8 cellular contexts compared by ENCODE assay signal in the genomic region with DNA sequence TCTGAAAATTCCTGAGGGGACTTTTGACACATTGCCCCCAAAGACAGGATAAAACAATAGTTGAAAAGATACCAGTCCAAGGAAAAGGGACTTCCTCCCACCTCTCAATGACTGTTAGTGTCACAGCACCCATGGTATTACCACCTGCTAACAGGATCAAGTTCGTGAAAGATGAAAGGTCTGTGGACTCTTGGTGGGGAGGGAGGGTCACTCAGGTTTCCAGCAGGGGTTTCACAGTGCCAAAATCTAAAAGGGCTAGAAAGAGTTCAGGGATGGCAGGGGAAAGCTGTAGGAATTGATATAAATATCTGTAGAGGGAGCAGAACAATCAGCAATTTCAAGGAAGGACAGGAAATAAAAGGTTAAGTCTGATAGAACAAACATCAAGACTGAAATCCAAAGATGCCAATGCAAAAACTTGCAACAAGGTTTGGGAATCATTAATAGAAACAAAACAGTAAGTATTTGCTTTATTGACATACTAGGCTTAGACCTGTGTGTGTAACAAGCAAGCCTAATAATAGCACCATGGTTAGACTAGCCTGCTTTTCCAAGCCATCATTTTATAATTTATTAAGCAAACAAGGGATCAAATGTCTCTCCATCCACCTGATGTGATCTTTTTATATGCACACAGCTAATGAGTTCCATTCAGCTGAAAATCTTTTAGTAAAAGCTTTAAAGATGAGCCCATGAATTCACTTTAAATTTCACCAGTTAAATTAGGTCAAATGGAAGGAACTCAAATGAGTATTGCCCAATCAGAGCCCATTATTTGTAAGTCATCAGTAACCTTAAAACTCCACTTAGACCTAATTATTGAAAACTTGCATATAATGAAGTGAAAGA. TPM values are rescaled to one million over a fixed set of nuclear protein-coding genes. Genes with fewer than 3 reads are reported as not detected.
DNase-seq lines count a peak whose midpoint lies in the region; TF ChIP-seq lines count a peak whose summit lies in the region.

No MANE protein-coding gene starts in this region.

- peak overlapping the region; percentile 99 for H3K4me3 Mint-ChIP-seq in Calu3 (ENCODE audit: low read depth, unreplicated experiment)

- peak overlapping the region; percentile 98 for H3K27ac ChIP-seq in effector memory CD4-positive, alpha-beta T cell (ENCODE audit: insufficient read depth, low read length, poor library complexity, severe bottlenecking)

- H3K9me3 ChIP-seq in effector memory CD4-positive, alpha-beta T cell (ENCODE audit: control insufficient read depth, low read length): no peaks in the 10 kb centered on the region
- no peaks in the 10 kb centered on the region for H3K9me3 ChIP-seq in neuron (ENCODE audit: low read length)

- no peaks in the 10 kb centered on the region for H3K27me3 ChIP-seq in effector memory CD4-positive, alpha-beta T cell (replicated peaks; ENCODE audit: control insufficient read depth, insufficient read depth, low read length, poor library complexity, severe bottlenecking)
- no peaks in the 10 kb centered on the region for H3K27me3 ChIP-seq in neuron (ENCODE audit: insufficient read depth, low read length)

- H3K4me1 Mint-ChIP-seq in Calu3 (ENCODE audit: low read depth, unreplicated experiment): peaks cover 30% of the 10 kb centered on the region

- no peaks in the 10 kb centered on the region for H3K27me3 Mint-ChIP-seq in Calu3 (ENCODE audit: unreplicated experiment)

- intact Hi-C loops in Calu3 (cut with micrococcal nuclease; ENCODE audit: unreplicated experiment): loop anchor here (1.0 to 5.0 kb wide), 5 partner anchors 7 to 92 kb away; no protein-coding TSS in a partner anchor

- CTCF ChIA-PET in Calu3 (lab: Charles Lee): interaction anchor here (0.7 to 1.3 kb wide), 2 partner anchors 15 to 237 kb away, joined by 3 to 4 read pairs; no protein-coding TSS in a partner anchor

- H3K9me3 Mint-ChIP-seq in Calu3 (ENCODE audit: low read depth, unreplicated experiment): no peaks in the 10 kb centered on the region

- peak overlapping the region; percentile 99 for H3K27ac Mint-ChIP-seq in Calu3 (ENCODE audit: unreplicated experiment)

- H3K4me1 ChIP-seq in effector memory CD4-positive, alpha-beta T cell (ENCODE audit: control insufficient read depth, insufficient read depth, low read length, poor library complexity, severe bottlenecking): peaks cover 44% of the 10 kb centered on the region
- peaks cover 19% of the 10 kb centered on the region for H3K4me1 ChIP-seq in neuron (ENCODE audit: insufficient read depth, low read length)

- no peak for TF ChIP-seq CTCF in Calu3 (IDR thresholded peaks at IDR 0.05; ENCODE audit: unreplicated experiment)

- peak overlapping the region; percentile 95 for H3K4me3 ChIP-seq in effector memory CD4-positive, alpha-beta T cell (ENCODE audit: insufficient read depth, low read depth, low read length, poor library complexity, severe bottlenecking)
- H3K4me3 ChIP-seq in neuron (ENCODE audit: low read length): peak overlapping the region; percentile 96

- no peak overlapping the region for H2AFZ ChIP-seq in neuron (ENCODE audit: low read depth, low read length)

- peaks cover 69% of the 10 kb centered on the region for H3K36me3 ChIP-seq in effector memory CD4-positive, alpha-beta T cell (ENCODE audit: control insufficient read depth, insufficient read depth, low read length)
- H3K36me3 ChIP-seq in neuron (ENCODE audit: insufficient read depth, low read length): peaks cover 67% of the 10 kb centered on the region

- DNase-seq in Calu3 (no peak), NCI-H146 treated with DMSO at 0.1 percent for 48 hours (lab: John Stamatoyannopoulos, UW; ENCODE audit: unreplicated experiment) (peak; percentile 56), mucosa of gallbladder (ENCODE audit: low spot score) (no peak), T-helper 9 cell (no peak), mesenteric fat pad (ENCODE audit: low spot score) (no peak), cortex of kidney (lab: John Stamatoyannopoulos, UW) (no peak)
- no peak for DNase-seq in effector memory CD4-positive, alpha-beta T cell

- no TSS peak for BruUV-seq in Calu3 (replicated peaks; lab: Mats Ljungman, UMichigan)

- H3K36me3 Mint-ChIP-seq in Calu3 (ENCODE audit: insufficient read depth, unreplicated experiment): peaks cover 100% of the 10 kb centered on the region

RNA-seq across cellular contexts. Expression of a gene that starts 3.7 kb away (rescaled TPM):
- total RNA-seq in Calu3 (2022) (261 and 262 TPM in 2 replicates), mucosa of gallbladder (231 TPM), mesenteric fat pad (697 TPM)

RNA-seq across cellular contexts. Expression of a gene that starts 26.5 kb away (rescaled TPM):
- 1.9 and 2.7 TPM in 2 replicates for total RNA-seq in Calu3 (2022)
- 17.2 TPM for total RNA-seq in mucosa of gallbladder
- 76.4 TPM for total RNA-seq in mesenteric fat pad

RNA-seq across cellular contexts. Expression of a gene that starts 53.7 kb away (rescaled TPM):
- total RNA-seq in Calu3 (2022) (253 and 276 TPM in 2 replicates), mucosa of gallbladder (181 TPM), mesenteric fat pad (138 TPM)
